In the genomic region with DNA sequence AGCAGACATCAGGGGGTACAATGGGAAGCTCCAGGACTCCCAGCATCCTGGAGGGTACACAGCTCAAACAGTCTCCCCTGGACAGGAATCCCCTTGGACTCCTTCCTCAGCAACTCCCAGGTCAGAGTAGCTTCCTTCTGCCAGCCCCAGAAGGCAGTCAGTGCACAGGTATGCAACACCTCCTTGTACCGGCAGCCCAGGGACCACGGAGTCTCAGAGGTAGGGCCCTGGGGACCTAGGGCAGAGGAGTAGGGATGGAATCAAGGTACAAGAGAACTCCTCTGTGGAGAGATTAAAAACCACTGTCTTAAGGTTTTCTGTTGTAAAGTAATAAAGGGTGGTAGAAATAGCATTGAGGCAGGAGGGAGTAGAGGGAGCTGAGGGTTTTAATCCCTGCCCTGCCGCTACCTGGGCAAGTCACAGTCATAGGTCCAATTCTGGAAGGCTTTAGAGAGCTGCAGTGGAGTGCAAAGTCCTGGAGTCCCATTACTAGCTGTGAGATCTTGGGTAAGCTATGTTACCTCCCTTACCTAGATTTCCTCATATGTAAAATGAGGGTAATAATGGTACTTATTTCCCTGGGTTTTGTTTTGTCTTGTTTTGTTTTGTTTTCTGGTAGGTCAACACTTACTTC, we compare ENCODE assay signal across 2 cellular contexts.
TF ChIP-seq lines count a peak whose summit lies in the region.

No MANE protein-coding gene starts in this region.

TF ChIP-seq in HepG2, 621 proteins besides CTCF, POLR2A, EP300 and RAD21:
- TF ChIP-seq POLR2AphosphoS2 (IDR thresholded peaks at IDR 0.05; ENCODE audit: low read depth, low read length) (0 out of 2 replicates have a peak, but pooled peaks have one; percentile 38), ZNF776 (CRISPR knock-in tag; IDR thresholded peaks at IDR 0.05) (no peak), HNF4A (CRISPR knock-in tag; IDR thresholded peaks at IDR 0.05) (peak; percentile 58), ZNF207 (IDR thresholded peaks at IDR 0.05; ENCODE audit: borderline replicate concordance) (no peak), IRX3 (CRISPR knock-in tag; IDR thresholded peaks at IDR 0.05; ENCODE audit: borderline replicate concordance, low read depth) (no peak), ZSCAN30 (CRISPR knock-in tag; IDR thresholded peaks at IDR 0.05) (no peak), RFX3 (CRISPR knock-in tag; IDR thresholded peaks at IDR 0.05) (no peak)

TF ChIP-seq in SK-N-SH treated with all-trans-retinoic acid at 6 μM for 48 hours, 23 proteins besides CTCF, POLR2A, EP300 and RAD21:
- no peak for TF ChIP-seq CSDC2 (CRISPR knock-in tag; IDR thresholded peaks at IDR 0.05)
- no peak for TF ChIP-seq ZNF565 (CRISPR knock-in tag; conservative IDR thresholded peaks at IDR 0.05; ENCODE audit: low read depth)
